ENCODE assay signal across 17 cellular contexts in the genomic region with DNA sequence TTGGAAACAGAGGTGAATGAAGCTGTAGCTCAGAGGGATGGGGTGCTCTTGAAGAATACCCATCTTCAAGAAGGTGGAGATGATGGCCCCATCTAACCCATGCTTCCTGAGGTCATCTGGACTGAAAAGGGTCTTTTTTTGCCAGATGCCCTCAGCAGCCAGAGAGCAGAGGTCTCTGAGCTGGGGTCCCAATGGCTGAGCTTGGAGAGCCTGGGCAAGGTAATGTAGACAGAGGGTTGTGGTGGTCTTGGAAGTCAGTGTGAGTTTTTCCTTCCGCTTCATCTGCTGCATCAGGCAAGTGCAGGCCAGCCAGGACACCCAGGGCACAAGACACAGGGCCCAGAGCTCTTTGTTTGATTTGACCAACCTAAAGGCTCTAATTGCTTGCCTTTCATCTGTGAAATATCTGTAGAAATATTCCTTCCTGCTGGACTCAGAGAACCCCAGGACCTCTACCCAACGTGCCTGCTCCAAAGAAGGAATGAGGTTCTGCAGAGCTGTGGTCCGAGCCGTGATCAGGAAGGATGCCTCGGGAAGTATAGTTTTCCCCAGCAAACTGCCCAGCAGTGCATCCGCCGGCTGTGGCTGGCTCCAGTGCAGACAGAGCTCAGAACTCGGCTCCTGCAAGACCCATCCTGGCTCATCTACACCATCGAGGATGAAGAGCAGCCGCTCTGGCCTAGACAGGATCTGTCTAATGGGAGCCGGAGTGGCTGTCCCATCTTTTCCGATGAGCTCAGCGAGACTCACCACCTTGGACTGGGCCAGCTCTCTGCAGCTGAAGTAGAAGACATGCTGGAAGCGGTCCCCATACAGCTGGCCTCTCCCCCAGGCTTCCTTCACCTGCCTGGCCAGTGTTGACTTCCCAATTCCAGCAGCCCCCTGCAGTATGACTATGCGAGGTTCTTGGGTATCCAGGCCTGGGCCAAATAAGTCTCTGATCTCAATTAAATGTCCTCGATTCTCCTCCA.
"Had no signal": no experiment of that assay in that cellular context is flagged by ENCODE, and none has a peak within 500 bp of the region (broad histone marks: within the 10 kb centered on the region; RNA-seq: fewer than 3 reads in every experiment).

No MANE protein-coding gene starts in this region.

- H3K9ac ChIP-seq: SK-N-SH had no signal

- H3K36me3 ChIP-seq: pancreas had no signal

- H3K27ac Mint-ChIP-seq: activated naive CD8-positive, alpha-beta T cell treated with anti-CD3 and anti-CD28 coated beads, Interleukin-2, amount 10 ng/mL, durations not matched to agents 7 days and 5 days; activated T-cell treated with anti-CD3 and anti-CD28 coated beads, Interleukin-2, amount 50 U/mL, for 24 hours had no signal

- H3K9me3 Mint-ChIP-seq: activated naive CD8-positive, alpha-beta T cell treated with anti-CD3 and anti-CD28 coated beads, Interleukin-2, amount 10 ng/mL, durations not matched to agents 7 days and 5 days; activated T-cell treated with anti-CD3 and anti-CD28 coated beads, Interleukin-2, amount 50 U/mL, for 24 hours; neural crest cell had no signal

- H3K4me2 ChIP-seq: hepatocyte, SK-N-SH had no signal

- DNase-seq: activated CD4-positive, alpha-beta T cell treated with anti-CD3 and anti-CD28 coated beads, Interleukin-2, amount 50 U/mL, for 4 hours; activated CD4-positive, CD25-positive, alpha-beta regulatory T cell treated with anti-CD3 and anti-CD28 coated beads, Interleukin-2, amount 50 U/mL, for 72 hours; activated gamma-delta T cell; activated naive CD8-positive, alpha-beta T cell treated with anti-CD3 and anti-CD28 coated beads, Interleukin-2, amount 10 ng/mL, durations not matched to agents 7 days and 5 days; activated T-cell treated with anti-CD3 and anti-CD28 coated beads, Interleukin-2, amount 50 U/mL, for 24 hours; aorta; dorsolateral prefrontal cortex; esophagus squamous epithelium; lower lobe of right lung; midbrain; pancreas; sigmoid colon; SK-N-SH; stimulated activated CD4-positive, alpha-beta T cell treated with anti-CD3 and anti-CD28 coated beads, Interleukin-1b, Interleukin-23, amount 100 ng/mL, for 48 hours; T-helper 1 cell had no signal

- H3K4me1 Mint-ChIP-seq: neural crest cell had no signal

- H3K79me2 ChIP-seq: hepatocyte had no signal

- H3K4me1 ChIP-seq: esophagus squamous epithelium, lower lobe of right lung, pancreas, sigmoid colon had no signal

- H3K27me3 Mint-ChIP-seq: activated naive CD8-positive, alpha-beta T cell treated with anti-CD3 and anti-CD28 coated beads, Interleukin-2, amount 10 ng/mL, durations not matched to agents 7 days and 5 days; activated T-cell treated with anti-CD3 and anti-CD28 coated beads, Interleukin-2, amount 50 U/mL, for 24 hours had no signal

- ATAC-seq: lower lobe of right lung, pancreas had no signal

- H3K9me3 ChIP-seq: esophagus squamous epithelium, lower lobe of right lung, pancreas, sigmoid colon, SK-N-SH had no signal

- H2AFZ ChIP-seq: hepatocyte had no signal

- H3K27me3 ChIP-seq: dorsolateral prefrontal cortex, esophagus squamous epithelium, hepatocyte, pancreas, sigmoid colon had no signal

- H3K27ac ChIP-seq: dorsolateral prefrontal cortex, esophagus squamous epithelium, hepatocyte, lower lobe of right lung, pancreas, sigmoid colon had no signal

- FAIRE-seq: pancreas had no signal

- H3K4me3 Mint-ChIP-seq: activated naive CD8-positive, alpha-beta T cell treated with anti-CD3 and anti-CD28 coated beads, Interleukin-2, amount 10 ng/mL, durations not matched to agents 7 days and 5 days; activated T-cell treated with anti-CD3 and anti-CD28 coated beads, Interleukin-2, amount 50 U/mL, for 24 hours; neural crest cell had no signal

- H3K4me3 ChIP-seq: dorsolateral prefrontal cortex, esophagus squamous epithelium, hepatocyte, lower lobe of right lung, pancreas, sigmoid colon had no signal
